Comparison of ENCODE assay signal across 1 cellular context in the genomic region with DNA sequence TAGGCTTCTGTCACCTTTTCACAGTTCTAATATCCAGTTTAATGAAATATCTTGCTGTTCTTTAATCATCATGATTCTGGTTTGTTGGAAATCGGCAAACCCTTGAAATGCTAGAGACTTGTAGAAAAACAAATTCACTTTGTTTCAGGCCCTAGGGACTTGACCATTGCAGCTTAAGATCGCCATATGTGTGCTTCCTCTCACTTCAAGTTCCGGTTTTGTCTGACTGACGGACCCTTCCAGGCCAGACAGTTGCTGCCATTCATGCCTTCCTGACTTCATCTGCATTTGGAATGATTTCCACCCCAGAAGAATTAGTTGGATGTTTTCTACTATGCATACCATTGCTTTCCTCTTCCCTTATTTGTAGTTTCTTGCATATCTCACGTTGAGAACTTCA.
TF ChIP-seq lines count a peak whose summit lies in the region.

No MANE protein-coding gene starts in this region.

TF ChIP-seq in GM12878, 131 proteins besides CTCF, POLR2A, EP300 and RAD21:
- peak; percentile 26 for TF ChIP-seq MEF2B (IDR thresholded peaks at IDR 0.05; ENCODE audit: partially characterized antibody, poor library complexity, severe bottlenecking)
- TF ChIP-seq SRF (IDR thresholded peaks at IDR 0.05; ENCODE audit: low read depth in 2 of 2, low read length in 2 of 2), result peak; percentile 67 to 84; a peak in 3 of 4 replicates
- TF ChIP-seq ELK1 (IDR thresholded peaks at IDR 0.05; ENCODE audit: low read depth, low read length), result peak; percentile 78
- no peak for TF ChIP-seq ZZZ3 (IDR thresholded peaks at IDR 0.05; ENCODE audit: control insufficient read depth, insufficient read length, low read depth)
